In the genomic region with DNA sequence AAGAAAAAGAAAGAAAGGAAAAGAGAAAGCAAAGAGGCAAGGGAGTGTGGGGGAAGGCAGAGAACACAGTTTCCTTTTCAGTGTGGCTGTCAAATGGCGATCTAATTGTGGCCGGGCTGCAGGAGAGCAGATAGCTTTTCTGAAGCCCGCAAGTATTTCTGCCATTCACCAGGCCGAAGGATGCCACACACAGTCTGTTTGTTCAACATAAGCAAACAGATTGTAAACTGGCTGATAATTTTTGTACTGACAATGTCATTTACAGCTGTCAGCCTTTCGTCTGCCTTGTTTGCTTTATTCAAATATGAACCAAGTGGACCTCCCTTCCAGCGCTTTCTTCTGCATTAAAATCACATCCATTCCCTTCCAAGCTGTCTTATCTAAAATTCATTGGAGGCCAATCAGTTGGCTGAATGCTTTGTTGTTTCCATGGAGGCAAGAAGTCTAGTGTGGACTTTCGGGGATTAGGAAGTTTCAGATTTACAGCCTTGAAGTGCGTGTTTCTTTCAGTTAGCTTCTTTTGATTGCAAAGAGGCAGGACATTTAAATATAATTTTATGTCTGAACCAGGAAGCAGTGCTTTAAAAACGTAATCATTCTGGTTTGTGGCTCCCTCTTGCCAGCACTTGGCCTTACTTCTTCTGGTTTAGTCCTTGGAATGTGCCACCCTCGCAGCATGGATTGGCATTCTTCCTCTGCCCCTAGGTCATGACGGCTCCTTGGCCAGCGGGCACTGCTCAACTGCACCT, we compare ENCODE assay signal across 8 cellular contexts.
DNase-seq lines count a peak whose midpoint lies in the region; ATAC-seq, FAIRE-seq and TF ChIP-seq lines count a peak whose summit lies in the region.

No MANE protein-coding gene starts in this region.

- POLR2A ChIA-PET in HEK293 (lab: Yijun Ruan, JAX): no interaction called here

- TF ChIP-seq POLR2A in GM12891 (IDR thresholded peaks at IDR 0.05; ENCODE audit: low read depth, low read length): no peak

- peaks cover 18% of the 10 kb centered on the region for H3K27me3 Mint-ChIP-seq in stimulated activated naive CD8-positive, alpha-beta T cell treated with anti-CD3 and anti-CD28 coated beads, Interleukin-15, amount 100 ng/mL, for 72 hours

- no peak for FAIRE-seq in GM12891 (lab: Jason Lieb, UNC)

- DNase-seq in RPMI7951 (ENCODE audit: low read depth) (peak; percentile 35), inferior parietal cortex (ENCODE audit: extremely low spot score) (peak; percentile 7), GM12891 (ENCODE audit: insufficient read length, low spot score) (no peak), HuH-7.5 (ENCODE audit: low spot score) (no peak), NCI-H524 treated with DMSO at 0.1 percent for 48 hours (lab: John Stamatoyannopoulos, UW) (no peak)
- no peak for DNase-seq in stimulated activated naive CD8-positive, alpha-beta T cell treated with anti-CD3 and anti-CD28 coated beads, Interleukin-15, amount 100 ng/mL, for 72 hours
- DNase-seq in stimulated activated CD4-positive, alpha-beta T cell treated with anti-CD3 and anti-CD28 coated beads, Interleukin-2, amount 100 ng/mL, for 24 hours: no peak

- ATAC-seq in stimulated activated naive CD8-positive, alpha-beta T cell treated with anti-CD3 and anti-CD28 coated beads, Interleukin-15, amount 100 ng/mL, for 72 hours: no peak

- H3K27ac ChIP-seq in HEK293 (ENCODE audit: extremely low read depth, low read depth, low read length): no peak overlapping the region

- no peaks in the 10 kb centered on the region for H3K36me3 ChIP-seq in HEK293 (ENCODE audit: control insufficient read depth in 2 of 2, insufficient read depth in 1 of 2, low read length in 2 of 2)

- peak overlapping the region; percentile 64 to 70 for H3K4me3 Mint-ChIP-seq in stimulated activated naive CD8-positive, alpha-beta T cell treated with anti-CD3 and anti-CD28 coated beads, Interleukin-15, amount 100 ng/mL, for 72 hours

- no peaks in the 10 kb centered on the region for H3K9me3 ChIP-seq in HEK293 (ENCODE audit: control insufficient read depth, insufficient read depth, low read depth, low read length)

- peaks cover 23% of the 10 kb centered on the region for H3K4me1 Mint-ChIP-seq in stimulated activated naive CD8-positive, alpha-beta T cell treated with anti-CD3 and anti-CD28 coated beads, Interleukin-15, amount 100 ng/mL, for 72 hours

- TF ChIP-seq CTCF in HEK293 (tag by site-specific recombination; IDR thresholded peaks at IDR 0.05): no peak

- H3K4me1 ChIP-seq in HEK293 (ENCODE audit: control insufficient read depth, insufficient read depth, low read length): no peaks in the 10 kb centered on the region

- CTCF ChIA-PET in HEK293 (lab: Yijun Ruan, JAX): interaction anchor here (0.7 kb wide), 1 partner anchor 63 kb away, joined by 4 read pairs; no protein-coding TSS in a partner anchor

- peak overlapping the region in 1 of 2 donors; percentile 80 for H3K27ac Mint-ChIP-seq in stimulated activated naive CD8-positive, alpha-beta T cell treated with anti-CD3 and anti-CD28 coated beads, Interleukin-15, amount 100 ng/mL, for 72 hours

- H3K9me3 Mint-ChIP-seq in stimulated activated naive CD8-positive, alpha-beta T cell treated with anti-CD3 and anti-CD28 coated beads, Interleukin-15, amount 100 ng/mL, for 72 hours: no peaks in the 10 kb centered on the region

- no peak overlapping the region for H3K4me3 ChIP-seq in HEK293 (ENCODE audit: low read depth, low read length)

TF ChIP-seq in HEK293, 187 proteins besides CTCF, POLR2A, EP300 and RAD21:
- TF ChIP-seq SCRT2 (tag by site-specific recombination; IDR thresholded peaks at IDR 0.05) (no peak), FEZF1 (tag by site-specific recombination; IDR thresholded peaks at IDR 0.05) (peak; percentile 14; the same call in 1 of the 2 replicates)

TF ChIP-seq in GM12891, 5 proteins besides CTCF, POLR2A, EP300 and RAD21:
- no peak for TF ChIP-seq POLR2AphosphoS5 (IDR thresholded peaks at IDR 0.05; ENCODE audit: low read depth, low read length)
- TF ChIP-seq TAF1 (IDR thresholded peaks at IDR 0.05; ENCODE audit: low read depth, low read length): no peak
- no peak for TF ChIP-seq POU2F2 (IDR thresholded peaks at IDR 0.05; ENCODE audit: low read depth, low read length)

Comparison
In these comparisons a context has a peak if more than half of its experiments do, and no peak if none do; other contexts are left out.
1. DNase-seq: peak in RPMI7951 (single experiment) and inferior parietal cortex (single experiment); none in stimulated activated naive CD8-positive, alpha-beta T cell treated with anti-CD3 and anti-CD28 coated beads, Interleukin-15, amount 100 ng/mL, for 72 hours (0 of 2), GM12891 (single experiment), HuH-7.5 (single experiment), stimulated activated CD4-positive, alpha-beta T cell treated with anti-CD3 and anti-CD28 coated beads, Interleukin-2, amount 100 ng/mL, for 24 hours (0 of 2) and NCI-H524 treated with DMSO at 0.1 percent for 48 hours (single experiment).